9 cellular contexts compared by ENCODE assay signal in genomic region chr22:29071261-29072045, GRCh38. TPM values are rescaled to one million over a fixed set of nuclear protein-coding genes. Genes with fewer than 3 reads are reported as not detected.
DNase-seq lines count a peak whose midpoint lies in the region; ATAC-seq and TF ChIP-seq lines count a peak whose summit lies in the region.
"Had no signal": no experiment of that assay in that cellular context is flagged by ENCODE, and none has a peak within 500 bp of the region (broad histone marks: within the 10 kb centered on the region; RNA-seq: fewer than 3 reads in every experiment).

No MANE protein-coding gene starts in this region.

- DNase-seq in NCI-H1417 (lab: John Stamatoyannopoulos, UW): peak in 2 of 3 experiments; percentile 40 to 41
- DNase-seq in NCI-H1417 treated with DMSO at 0.1 percent for 48 hours (lab: John Stamatoyannopoulos, UW): no peak
- DNase-seq in RWPE2 (ENCODE audit: low spot score): peak; percentile 84
- peak; percentile 35 for DNase-seq in dermis blood vessel endothelial cell
- DNase-seq in memory B cell (ENCODE audit: low spot score in 2 of 2): peak in 1 of 2 donors; percentile 30
- DNase-seq in medulla oblongata (ENCODE audit: extremely low spot score): no peak

- H3K4me3 Mint-ChIP-seq in memory B cell: peak overlapping the region; percentile 71

- H3K9me3 ChIP-seq in RWPE2 (ENCODE audit: severe bottlenecking) (no peaks in the 10 kb centered on the region), thymus (ENCODE audit: control insufficient read depth) (no peaks in the 10 kb centered on the region)

- H3K27me3 Mint-ChIP-seq in memory B cell: peaks cover 33% of the 10 kb centered on the region

- TF ChIP-seq CTCF in RWPE2 (IDR thresholded peaks at IDR 0.05; ENCODE audit: poor library complexity, severe bottlenecking): no peak

- ATAC-seq in RWPE2 (ENCODE audit: low read depth) (peak; percentile 70), memory B cell (ENCODE audit: low read depth) (no peak), GM19324 (IDR thresholded peaks at IDR 0.05; ENCODE audit: low FRiP score, unreplicated experiment) (no peak)

- no peaks in the 10 kb centered on the region for H3K27me3 ChIP-seq in RWPE2 (ENCODE audit: insufficient read depth, poor library complexity, severe bottlenecking)
- peaks cover 9% of the 10 kb centered on the region for H3K27me3 ChIP-seq in thymus (ENCODE audit: control insufficient read depth, insufficient read depth)

- peaks cover 13% of the 10 kb centered on the region for H3K4me1 ChIP-seq in RWPE2 (ENCODE audit: insufficient read depth, poor library complexity, severe bottlenecking)
- H3K4me1 ChIP-seq in thymus (ENCODE audit: control insufficient read depth, insufficient read depth, low read length): peaks cover 36% of the 10 kb centered on the region

- H3K27ac Mint-ChIP-seq in memory B cell: no peak overlapping the region

- H3K27ac ChIP-seq in RWPE2 (ENCODE audit: poor library complexity, severe bottlenecking): peak overlapping the region; percentile 37
- H3K27ac ChIP-seq in thymus (ENCODE audit: low read depth): peak overlapping the region; percentile 81
- H3K27ac ChIP-seq: 22Rv1 had no signal

- H3K36me3 Mint-ChIP-seq in memory B cell: no peaks in the 10 kb centered on the region

- H3K4me3 ChIP-seq in RWPE2 (ENCODE audit: severe bottlenecking): peak overlapping the region; percentile 22
- H3K4me3 ChIP-seq in thymus (ENCODE audit: low read length): peak overlapping the region; percentile 52

- peaks cover 18% of the 10 kb centered on the region for H3K4me1 Mint-ChIP-seq in memory B cell

- no peaks in the 10 kb centered on the region for H3K9me3 Mint-ChIP-seq in memory B cell

- H3K36me3 ChIP-seq in RWPE2 (ENCODE audit: low read depth): no peaks in the 10 kb centered on the region
- no peaks in the 10 kb centered on the region for H3K36me3 ChIP-seq in thymus (ENCODE audit: control insufficient read depth, insufficient read depth)

- WGBS in thymus: 3% methylated on average over 60 of the region's 60 CpGs

RNA-seq across cellular contexts. Expression of gene KREMEN1, which starts 1.4 kb away (rescaled TPM):
- total RNA-seq in dermis blood vessel endothelial cell: 0.56 and 0.68 TPM in 2 replicates
- polyA plus RNA-seq in thymus: 14.2 TPM

RNA-seq across cellular contexts. Expression of gene C22orf31, which starts 9.8 kb away (rescaled TPM):
- not detected in 2 replicates for total RNA-seq in dermis blood vessel endothelial cell
- polyA plus RNA-seq in thymus: 0.80 TPM

Comparison
In these comparisons a context has a peak if more than half of its experiments do, and no peak if none do; other contexts are left out.
1. DNase-seq: peak in NCI-H1417 (2 of 3), RWPE2 (single experiment) and dermis blood vessel endothelial cell (single experiment); none in NCI-H1417 treated with DMSO at 0.1 percent for 48 hours (single experiment) and medulla oblongata (single experiment).